Comparison of ENCODE assay signal across 1 cellular context in the genomic region with DNA sequence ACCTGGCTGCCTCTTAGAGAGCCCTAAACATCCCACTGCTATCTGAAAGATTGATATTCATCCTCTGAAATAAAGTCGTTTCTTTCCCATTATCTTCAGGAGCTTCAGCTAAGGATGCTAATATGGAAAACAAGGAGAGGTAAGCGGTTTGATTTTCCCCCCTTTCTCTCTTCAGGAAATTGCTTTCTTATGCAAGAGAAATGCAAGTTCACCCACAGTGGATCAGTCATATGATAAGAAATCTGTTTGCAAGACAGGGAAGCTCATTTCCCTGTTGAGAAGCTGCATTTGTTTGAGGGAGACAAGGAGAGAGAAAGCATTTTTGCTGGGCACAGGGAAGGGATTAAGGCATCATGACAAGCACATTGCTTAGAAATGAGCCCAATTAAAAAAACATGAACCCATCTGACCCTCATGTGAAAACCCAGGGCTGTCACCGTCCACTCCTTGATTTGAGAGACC.
TF ChIP-seq lines count a peak whose summit lies in the region.

No MANE protein-coding gene starts in this region.

TF ChIP-seq in WTC11, 78 proteins besides CTCF, POLR2A, EP300 and RAD21 (continued from another document and continues in another):
- TF ChIP-seq, protein P1, sequence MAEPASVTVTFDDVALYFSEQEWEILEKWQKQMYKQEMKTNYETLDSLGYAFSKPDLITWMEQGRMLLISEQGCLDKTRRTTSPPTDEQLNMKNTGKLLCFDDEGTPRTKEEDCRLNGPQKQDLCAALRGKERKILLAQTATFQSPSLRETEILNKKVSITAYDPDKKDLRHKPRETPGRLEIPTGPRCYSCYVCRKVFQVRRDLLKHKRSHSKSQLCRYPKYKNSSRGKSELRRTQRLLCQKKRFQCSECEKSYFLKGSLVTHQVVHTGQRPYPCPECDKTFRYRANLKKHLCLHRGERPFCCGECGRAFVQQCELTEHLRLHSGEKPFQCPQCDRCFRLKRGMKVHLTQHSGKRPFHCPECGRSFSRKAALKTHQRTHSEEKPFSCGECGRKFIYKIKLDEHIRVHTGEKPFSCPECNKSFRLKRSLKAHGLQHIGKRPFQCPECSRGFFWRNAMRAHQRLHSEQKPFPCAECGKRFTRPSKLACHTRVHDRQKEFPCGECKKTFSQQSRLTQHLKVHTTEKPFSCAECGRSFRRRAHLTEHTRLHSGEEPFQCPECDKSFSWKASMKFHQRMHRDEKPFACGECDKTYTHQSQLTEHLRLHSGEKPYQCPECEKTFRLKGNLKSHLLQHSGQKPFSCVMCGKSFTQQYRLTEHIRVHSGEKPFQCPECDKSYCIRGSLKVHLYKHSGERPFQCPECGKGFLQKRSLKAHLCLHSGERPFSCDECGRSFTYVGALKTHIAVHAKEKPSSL (CRISPR knock-in tag; conservative IDR thresholded peaks at IDR 0.05), result no peak
- 0 out of 2 replicates have a peak, but pooled peaks have one; percentile 37 for TF ChIP-seq SP1 (CRISPR knock-in tag; conservative IDR thresholded peaks at IDR 0.05)
- no peak for TF ChIP-seq CREB1 (CRISPR knock-in tag; IDR thresholded peaks at IDR 0.05)
- TF ChIP-seq GTF2I (CRISPR knock-in tag; conservative IDR thresholded peaks at IDR 0.05), result no peak
- TF ChIP-seq, protein P2, sequence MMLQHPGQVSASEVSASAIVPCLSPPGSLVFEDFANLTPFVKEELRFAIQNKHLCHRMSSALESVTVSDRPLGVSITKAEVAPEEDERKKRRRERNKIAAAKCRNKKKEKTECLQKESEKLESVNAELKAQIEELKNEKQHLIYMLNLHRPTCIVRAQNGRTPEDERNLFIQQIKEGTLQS (CRISPR knock-in tag; conservative IDR thresholded peaks at IDR 0.05), result no peak
- TF ChIP-seq, protein P3, sequence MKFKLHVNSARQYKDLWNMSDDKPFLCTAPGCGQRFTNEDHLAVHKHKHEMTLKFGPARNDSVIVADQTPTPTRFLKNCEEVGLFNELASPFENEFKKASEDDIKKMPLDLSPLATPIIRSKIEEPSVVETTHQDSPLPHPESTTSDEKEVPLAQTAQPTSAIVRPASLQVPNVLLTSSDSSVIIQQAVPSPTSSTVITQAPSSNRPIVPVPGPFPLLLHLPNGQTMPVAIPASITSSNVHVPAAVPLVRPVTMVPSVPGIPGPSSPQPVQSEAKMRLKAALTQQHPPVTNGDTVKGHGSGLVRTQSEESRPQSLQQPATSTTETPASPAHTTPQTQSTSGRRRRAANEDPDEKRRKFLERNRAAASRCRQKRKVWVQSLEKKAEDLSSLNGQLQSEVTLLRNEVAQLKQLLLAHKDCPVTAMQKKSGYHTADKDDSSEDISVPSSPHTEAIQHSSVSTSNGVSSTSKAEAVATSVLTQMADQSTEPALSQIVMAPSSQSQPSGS (CRISPR knock-in tag; IDR thresholded peaks at IDR 0.05; ENCODE audit: borderline replicate concordance, low read depth), result no peak
- TF ChIP-seq, protein P4, sequence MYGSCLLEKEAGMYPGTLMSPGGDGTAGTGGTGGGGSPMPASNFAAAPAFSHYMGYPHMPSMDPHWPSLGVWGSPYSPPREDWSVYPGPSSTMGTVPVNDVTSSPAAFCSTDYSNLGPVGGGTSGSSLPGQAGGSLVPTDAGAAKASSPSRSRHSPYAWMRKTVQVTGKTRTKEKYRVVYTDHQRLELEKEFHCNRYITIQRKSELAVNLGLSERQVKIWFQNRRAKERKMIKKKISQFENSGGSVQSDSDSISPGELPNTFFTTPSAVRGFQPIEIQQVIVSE (CRISPR knock-in tag; IDR thresholded peaks at IDR 0.05; ENCODE audit: borderline replicate concordance), result no peak
- no peak for TF ChIP-seq TP53 (CRISPR knock-in tag; IDR thresholded peaks at IDR 0.05)
- TF ChIP-seq, protein P5, sequence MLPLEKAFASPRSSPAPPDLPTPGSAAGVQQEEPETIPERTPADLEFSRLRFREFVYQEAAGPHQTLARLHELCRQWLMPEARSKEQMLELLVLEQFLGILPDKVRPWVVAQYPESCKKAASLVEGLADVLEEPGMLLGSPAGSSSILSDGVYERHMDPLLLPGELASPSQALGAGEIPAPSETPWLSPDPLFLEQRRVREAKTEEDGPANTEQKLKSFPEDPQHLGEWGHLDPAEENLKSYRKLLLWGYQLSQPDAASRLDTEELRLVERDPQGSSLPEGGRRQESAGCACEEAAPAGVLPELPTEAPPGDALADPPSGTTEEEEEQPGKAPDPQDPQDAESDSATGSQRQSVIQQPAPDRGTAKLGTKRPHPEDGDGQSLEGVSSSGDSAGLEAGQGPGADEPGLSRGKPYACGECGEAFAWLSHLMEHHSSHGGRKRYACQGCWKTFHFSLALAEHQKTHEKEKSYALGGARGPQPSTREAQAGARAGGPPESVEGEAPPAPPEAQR (CRISPR knock-in tag; IDR thresholded peaks at IDR 0.05), result no peak
- TF ChIP-seq, protein P6, sequence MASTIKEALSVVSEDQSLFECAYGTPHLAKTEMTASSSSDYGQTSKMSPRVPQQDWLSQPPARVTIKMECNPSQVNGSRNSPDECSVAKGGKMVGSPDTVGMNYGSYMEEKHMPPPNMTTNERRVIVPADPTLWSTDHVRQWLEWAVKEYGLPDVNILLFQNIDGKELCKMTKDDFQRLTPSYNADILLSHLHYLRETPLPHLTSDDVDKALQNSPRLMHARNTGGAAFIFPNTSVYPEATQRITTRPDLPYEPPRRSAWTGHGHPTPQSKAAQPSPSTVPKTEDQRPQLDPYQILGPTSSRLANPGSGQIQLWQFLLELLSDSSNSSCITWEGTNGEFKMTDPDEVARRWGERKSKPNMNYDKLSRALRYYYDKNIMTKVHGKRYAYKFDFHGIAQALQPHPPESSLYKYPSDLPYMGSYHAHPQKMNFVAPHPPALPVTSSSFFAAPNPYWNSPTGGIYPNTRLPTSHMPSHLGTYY (CRISPR knock-in tag; IDR thresholded peaks at IDR 0.05), result no peak
- 0 out of 2 replicates have a peak, but pooled peaks have one; percentile 44 for TF ChIP-seq ETV6 (CRISPR knock-in tag; IDR thresholded peaks at IDR 0.05)
- no peak for TF ChIP-seq ZNF263 (CRISPR knock-in tag; IDR thresholded peaks at IDR 0.05; ENCODE audit: low read depth)
- TF ChIP-seq, protein P7, sequence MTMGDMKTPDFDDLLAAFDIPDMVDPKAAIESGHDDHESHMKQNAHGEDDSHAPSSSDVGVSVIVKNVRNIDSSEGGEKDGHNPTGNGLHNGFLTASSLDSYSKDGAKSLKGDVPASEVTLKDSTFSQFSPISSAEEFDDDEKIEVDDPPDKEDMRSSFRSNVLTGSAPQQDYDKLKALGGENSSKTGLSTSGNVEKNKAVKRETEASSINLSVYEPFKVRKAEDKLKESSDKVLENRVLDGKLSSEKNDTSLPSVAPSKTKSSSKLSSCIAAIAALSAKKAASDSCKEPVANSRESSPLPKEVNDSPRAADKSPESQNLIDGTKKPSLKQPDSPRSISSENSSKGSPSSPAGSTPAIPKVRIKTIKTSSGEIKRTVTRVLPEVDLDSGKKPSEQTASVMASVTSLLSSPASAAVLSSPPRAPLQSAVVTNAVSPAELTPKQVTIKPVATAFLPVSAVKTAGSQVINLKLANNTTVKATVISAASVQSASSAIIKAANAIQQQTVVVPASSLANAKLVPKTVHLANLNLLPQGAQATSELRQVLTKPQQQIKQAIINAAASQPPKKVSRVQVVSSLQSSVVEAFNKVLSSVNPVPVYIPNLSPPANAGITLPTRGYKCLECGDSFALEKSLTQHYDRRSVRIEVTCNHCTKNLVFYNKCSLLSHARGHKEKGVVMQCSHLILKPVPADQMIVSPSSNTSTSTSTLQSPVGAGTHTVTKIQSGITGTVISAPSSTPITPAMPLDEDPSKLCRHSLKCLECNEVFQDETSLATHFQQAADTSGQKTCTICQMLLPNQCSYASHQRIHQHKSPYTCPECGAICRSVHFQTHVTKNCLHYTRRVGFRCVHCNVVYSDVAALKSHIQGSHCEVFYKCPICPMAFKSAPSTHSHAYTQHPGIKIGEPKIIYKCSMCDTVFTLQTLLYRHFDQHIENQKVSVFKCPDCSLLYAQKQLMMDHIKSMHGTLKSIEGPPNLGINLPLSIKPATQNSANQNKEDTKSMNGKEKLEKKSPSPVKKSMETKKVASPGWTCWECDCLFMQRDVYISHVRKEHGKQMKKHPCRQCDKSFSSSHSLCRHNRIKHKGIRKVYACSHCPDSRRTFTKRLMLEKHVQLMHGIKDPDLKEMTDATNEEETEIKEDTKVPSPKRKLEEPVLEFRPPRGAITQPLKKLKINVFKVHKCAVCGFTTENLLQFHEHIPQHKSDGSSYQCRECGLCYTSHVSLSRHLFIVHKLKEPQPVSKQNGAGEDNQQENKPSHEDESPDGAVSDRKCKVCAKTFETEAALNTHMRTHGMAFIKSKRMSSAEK (CRISPR knock-in tag; IDR thresholded peaks at IDR 0.05; ENCODE audit: borderline replicate concordance), result no peak
- TF ChIP-seq RELA (CRISPR knock-in tag; IDR thresholded peaks at IDR 0.05; ENCODE audit: borderline replicate concordance), result no peak
- TF ChIP-seq, protein P8, sequence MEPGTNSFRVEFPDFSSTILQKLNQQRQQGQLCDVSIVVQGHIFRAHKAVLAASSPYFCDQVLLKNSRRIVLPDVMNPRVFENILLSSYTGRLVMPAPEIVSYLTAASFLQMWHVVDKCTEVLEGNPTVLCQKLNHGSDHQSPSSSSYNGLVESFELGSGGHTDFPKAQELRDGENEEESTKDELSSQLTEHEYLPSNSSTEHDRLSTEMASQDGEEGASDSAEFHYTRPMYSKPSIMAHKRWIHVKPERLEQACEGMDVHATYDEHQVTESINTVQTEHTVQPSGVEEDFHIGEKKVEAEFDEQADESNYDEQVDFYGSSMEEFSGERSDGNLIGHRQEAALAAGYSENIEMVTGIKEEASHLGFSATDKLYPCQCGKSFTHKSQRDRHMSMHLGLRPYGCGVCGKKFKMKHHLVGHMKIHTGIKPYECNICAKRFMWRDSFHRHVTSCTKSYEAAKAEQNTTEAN (CRISPR knock-in tag; IDR thresholded peaks at IDR 0.05), result no peak
- TF ChIP-seq ZNF396 (CRISPR knock-in tag; IDR thresholded peaks at IDR 0.05; ENCODE audit: borderline replicate concordance), result no peak
- TF ChIP-seq, protein P9, sequence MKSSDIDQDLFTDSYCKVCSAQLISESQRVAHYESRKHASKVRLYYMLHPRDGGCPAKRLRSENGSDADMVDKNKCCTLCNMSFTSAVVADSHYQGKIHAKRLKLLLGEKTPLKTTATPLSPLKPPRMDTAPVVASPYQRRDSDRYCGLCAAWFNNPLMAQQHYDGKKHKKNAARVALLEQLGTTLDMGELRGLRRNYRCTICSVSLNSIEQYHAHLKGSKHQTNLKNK (CRISPR knock-in tag; IDR thresholded peaks at IDR 0.05), result no peak
- TF ChIP-seq, protein P10, sequence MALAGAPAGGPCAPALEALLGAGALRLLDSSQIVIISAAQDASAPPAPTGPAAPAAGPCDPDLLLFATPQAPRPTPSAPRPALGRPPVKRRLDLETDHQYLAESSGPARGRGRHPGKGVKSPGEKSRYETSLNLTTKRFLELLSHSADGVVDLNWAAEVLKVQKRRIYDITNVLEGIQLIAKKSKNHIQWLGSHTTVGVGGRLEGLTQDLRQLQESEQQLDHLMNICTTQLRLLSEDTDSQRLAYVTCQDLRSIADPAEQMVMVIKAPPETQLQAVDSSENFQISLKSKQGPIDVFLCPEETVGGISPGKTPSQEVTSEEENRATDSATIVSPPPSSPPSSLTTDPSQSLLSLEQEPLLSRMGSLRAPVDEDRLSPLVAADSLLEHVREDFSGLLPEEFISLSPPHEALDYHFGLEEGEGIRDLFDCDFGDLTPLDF (CRISPR knock-in tag; IDR thresholded peaks at IDR 0.05), result no peak
- TF ChIP-seq ZBTB21 (CRISPR knock-in tag; IDR thresholded peaks at IDR 0.05; ENCODE audit: borderline replicate concordance), result no peak
- TF ChIP-seq, protein P11, sequence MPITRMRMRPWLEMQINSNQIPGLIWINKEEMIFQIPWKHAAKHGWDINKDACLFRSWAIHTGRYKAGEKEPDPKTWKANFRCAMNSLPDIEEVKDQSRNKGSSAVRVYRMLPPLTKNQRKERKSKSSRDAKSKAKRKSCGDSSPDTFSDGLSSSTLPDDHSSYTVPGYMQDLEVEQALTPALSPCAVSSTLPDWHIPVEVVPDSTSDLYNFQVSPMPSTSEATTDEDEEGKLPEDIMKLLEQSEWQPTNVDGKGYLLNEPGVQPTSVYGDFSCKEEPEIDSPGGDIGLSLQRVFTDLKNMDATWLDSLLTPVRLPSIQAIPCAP (CRISPR knock-in tag; IDR thresholded peaks at IDR 0.05), result no peak
- no peak for TF ChIP-seq SOX15 (CRISPR knock-in tag; IDR thresholded peaks at IDR 0.05)
- TF ChIP-seq, protein P12, sequence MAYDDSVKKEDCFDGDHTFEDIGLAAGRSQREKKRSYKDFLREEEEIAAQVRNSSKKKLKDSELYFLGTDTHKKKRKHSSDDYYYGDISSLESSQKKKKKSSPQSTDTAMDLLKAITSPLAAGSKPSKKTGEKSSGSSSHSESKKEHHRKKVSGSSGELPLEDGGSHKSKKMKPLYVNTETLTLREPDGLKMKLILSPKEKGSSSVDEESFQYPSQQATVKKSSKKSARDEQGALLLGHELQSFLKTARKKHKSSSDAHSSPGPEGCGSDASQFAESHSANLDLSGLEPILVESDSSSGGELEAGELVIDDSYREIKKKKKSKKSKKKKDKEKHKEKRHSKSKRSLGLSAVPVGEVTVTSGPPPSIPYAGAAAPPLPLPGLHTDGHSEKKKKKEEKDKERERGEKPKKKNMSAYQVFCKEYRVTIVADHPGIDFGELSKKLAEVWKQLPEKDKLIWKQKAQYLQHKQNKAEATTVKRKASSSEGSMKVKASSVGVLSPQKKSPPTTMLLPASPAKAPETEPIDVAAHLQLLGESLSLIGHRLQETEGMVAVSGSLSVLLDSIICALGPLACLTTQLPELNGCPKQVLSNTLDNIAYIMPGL (CRISPR knock-in tag; IDR thresholded peaks at IDR 0.05), result no peak
- TF ChIP-seq FOXJ3 (CRISPR knock-in tag; IDR thresholded peaks at IDR 0.05; ENCODE audit: borderline replicate concordance), result no peak
- no peak; the same call in 1 of the 2 replicates for TF ChIP-seq TEAD1 (CRISPR knock-in tag; IDR thresholded peaks at IDR 0.05)
- TF ChIP-seq ATF1 (CRISPR knock-in tag; IDR thresholded peaks at IDR 0.05), result no peak
- TF ChIP-seq, protein P13, sequence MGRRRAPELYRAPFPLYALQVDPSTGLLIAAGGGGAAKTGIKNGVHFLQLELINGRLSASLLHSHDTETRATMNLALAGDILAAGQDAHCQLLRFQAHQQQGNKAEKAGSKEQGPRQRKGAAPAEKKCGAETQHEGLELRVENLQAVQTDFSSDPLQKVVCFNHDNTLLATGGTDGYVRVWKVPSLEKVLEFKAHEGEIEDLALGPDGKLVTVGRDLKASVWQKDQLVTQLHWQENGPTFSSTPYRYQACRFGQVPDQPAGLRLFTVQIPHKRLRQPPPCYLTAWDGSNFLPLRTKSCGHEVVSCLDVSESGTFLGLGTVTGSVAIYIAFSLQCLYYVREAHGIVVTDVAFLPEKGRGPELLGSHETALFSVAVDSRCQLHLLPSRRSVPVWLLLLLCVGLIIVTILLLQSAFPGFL (CRISPR knock-in tag; IDR thresholded peaks at IDR 0.05; ENCODE audit: borderline replicate concordance), result no peak
- TF ChIP-seq ZNF138 (CRISPR knock-in tag; conservative IDR thresholded peaks at IDR 0.05), result no peak
- no peak for TF ChIP-seq OVOL2 (CRISPR knock-in tag; IDR thresholded peaks at IDR 0.05; ENCODE audit: borderline replicate concordance)
- no peak for TF ChIP-seq NR2C2 (CRISPR knock-in tag; IDR thresholded peaks at IDR 0.05)
- TF ChIP-seq, protein P14, sequence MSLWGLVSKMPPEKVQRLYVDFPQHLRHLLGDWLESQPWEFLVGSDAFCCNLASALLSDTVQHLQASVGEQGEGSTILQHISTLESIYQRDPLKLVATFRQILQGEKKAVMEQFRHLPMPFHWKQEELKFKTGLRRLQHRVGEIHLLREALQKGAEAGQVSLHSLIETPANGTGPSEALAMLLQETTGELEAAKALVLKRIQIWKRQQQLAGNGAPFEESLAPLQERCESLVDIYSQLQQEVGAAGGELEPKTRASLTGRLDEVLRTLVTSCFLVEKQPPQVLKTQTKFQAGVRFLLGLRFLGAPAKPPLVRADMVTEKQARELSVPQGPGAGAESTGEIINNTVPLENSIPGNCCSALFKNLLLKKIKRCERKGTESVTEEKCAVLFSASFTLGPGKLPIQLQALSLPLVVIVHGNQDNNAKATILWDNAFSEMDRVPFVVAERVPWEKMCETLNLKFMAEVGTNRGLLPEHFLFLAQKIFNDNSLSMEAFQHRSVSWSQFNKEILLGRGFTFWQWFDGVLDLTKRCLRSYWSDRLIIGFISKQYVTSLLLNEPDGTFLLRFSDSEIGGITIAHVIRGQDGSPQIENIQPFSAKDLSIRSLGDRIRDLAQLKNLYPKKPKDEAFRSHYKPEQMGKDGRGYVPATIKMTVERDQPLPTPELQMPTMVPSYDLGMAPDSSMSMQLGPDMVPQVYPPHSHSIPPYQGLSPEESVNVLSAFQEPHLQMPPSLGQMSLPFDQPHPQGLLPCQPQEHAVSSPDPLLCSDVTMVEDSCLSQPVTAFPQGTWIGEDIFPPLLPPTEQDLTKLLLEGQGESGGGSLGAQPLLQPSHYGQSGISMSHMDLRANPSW (CRISPR knock-in tag; conservative IDR thresholded peaks at IDR 0.05; ENCODE audit: low read depth), result no peak
